ENCODE assay signal across 8 cellular contexts in genomic region chr12:53295070-53295890, GRCh38.
DNase-seq lines count a peak whose midpoint lies in the region; ATAC-seq and TF ChIP-seq lines count a peak whose summit lies in the region.

TSS of gene PFDN5 (plus strand) at chr12:53295542. CDS start at chr12:53295568, 26 bp downstream.

- ATAC-seq in HG03439 (IDR thresholded peaks at IDR 0.05; ENCODE audit: unreplicated experiment) = peak; percentile 71

- no peaks in the 10 kb centered on the region for H3K27me3 ChIP-seq in layer of hippocampus (ENCODE audit: control insufficient read depth, insufficient read depth, low read length)

- TF ChIP-seq POLR2A in GM19193 (IDR thresholded peaks at IDR 0.05; ENCODE audit: extremely low read depth, insufficient read depth, insufficient read length) = peak; percentile 87

- DNase-seq in AML-193 (lab: John Stamatoyannopoulos, UW) (peak; percentile 78 to 81), NCI-H510A treated with DMSO at 0.1 percent for 48 hours (lab: John Stamatoyannopoulos, UW) (peak; percentile 72)
- peak; percentile 80 to 83 for DNase-seq in activated CD4-positive, alpha-beta T cell treated with anti-CD3 and anti-CD28 coated beads for 4 hours
- DNase-seq in stimulated activated CD4-positive, alpha-beta T cell treated with anti-CD3 and anti-CD28 coated beads, Interleukin-1b, Interleukin-23, amount 100 ng/mL, for 4 hours (ENCODE audit: low read depth in 2 of 2) = peak; percentile 70 to 80

- H3K27ac ChIP-seq in cingulate gyrus (ENCODE audit: low read depth, low read length) (peak within 1 kb of the TSS; percentile 95), layer of hippocampus (ENCODE audit: low read depth, low read length) (peak within 1 kb of the TSS; percentile 88)

Comparison
In these comparisons a context has a peak if more than half of its experiments do, and no peak if none do; other contexts are left out.
1. Peak in every context shown above with its lines: DNase-seq, ATAC-seq and H3K27ac ChIP-seq.